Comparison of ENCODE assay signal across 14 cellular contexts in the genomic region with DNA sequence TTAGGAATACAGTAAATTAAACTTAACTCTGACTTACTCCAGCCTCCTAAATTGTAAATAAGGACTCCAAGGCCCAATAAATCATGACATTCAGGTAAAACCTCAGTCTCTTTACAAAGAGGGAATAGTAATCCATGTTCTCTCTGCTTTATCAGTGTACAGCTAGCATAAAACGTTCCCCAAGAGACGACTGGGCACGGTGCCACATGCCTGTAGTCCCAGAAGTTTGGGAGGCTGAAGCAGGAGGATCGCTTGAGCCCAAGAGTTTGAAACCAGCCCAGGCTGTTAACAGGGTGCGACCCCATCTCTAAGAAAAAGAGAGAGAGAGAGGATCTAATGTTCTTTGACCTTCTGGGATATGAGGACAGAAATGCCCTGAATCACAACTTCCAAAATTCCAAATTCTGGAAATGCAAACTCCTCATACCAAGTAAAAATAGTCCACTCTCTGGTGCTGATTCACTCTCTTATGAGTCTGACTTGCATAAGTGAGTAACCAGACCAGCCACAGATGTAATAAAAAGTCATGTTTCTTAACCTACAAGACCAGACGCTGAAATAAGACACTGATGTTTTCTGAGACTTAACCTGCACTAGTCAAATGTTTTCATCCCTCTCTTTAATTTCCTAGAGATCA. TPM values are rescaled to one million over a fixed set of nuclear protein-coding genes. Genes with fewer than 3 reads are reported as not detected.
DNase-seq lines count a peak whose midpoint lies in the region; ATAC-seq and TF ChIP-seq lines count a peak whose summit lies in the region.
"Had no signal": no experiment of that assay in that cellular context is flagged by ENCODE, and none has a peak within 500 bp of the region (broad histone marks: within the 10 kb centered on the region; RNA-seq: fewer than 3 reads in every experiment).

No MANE protein-coding gene starts in this region.

- DNase-seq in HCEC 1CT (peak; percentile 93), amniotic epithelial cell (ENCODE audit: low read depth) (peak; percentile 89), foreskin keratinocyte (peak; percentile 18 to 64), testis (peak; percentile 42), UCSD-AML1 (lab: John Stamatoyannopoulos, UW; ENCODE audit: unreplicated experiment) (no peak), NCI-H774 (lab: John Stamatoyannopoulos, UW) (no peak)
- DNase-seq: activated CD4-positive, alpha-beta T cell treated with anti-CD3 and anti-CD28 coated beads for 48 hours; DND-41; hippocampal formation; NCI-H1436 treated with DMSO at 0.1 percent for 48 hours; NCI-H748 treated with DMSO at 0.1 percent for 48 hours; substantia nigra had no signal

- 49% methylated on average over 6 of the region's 6 CpGs for WGBS in testis, 2 donors

- intact Hi-C loops in testis (cut with DNase I; ENCODE audit: low total_unique reads), result no loop called here

- no peaks in the 10 kb centered on the region for H3K4me1 ChIP-seq in foreskin keratinocyte
- H3K4me1 ChIP-seq in testis, result peaks cover 11% of the 10 kb centered on the region

- H3K27me3 ChIP-seq in foreskin keratinocyte, result peaks cover 20% of the 10 kb centered on the region
- H3K27me3 ChIP-seq in testis, result no peaks in the 10 kb centered on the region

- H3K9me3 ChIP-seq in testis, result no peaks in the 10 kb centered on the region

- TF ChIP-seq CTCF in foreskin keratinocyte (conservative IDR thresholded peaks at IDR 0.05), result no peak
- no peak for TF ChIP-seq CTCF in testis (IDR thresholded peaks at IDR 0.05)

- H3K36me3 ChIP-seq in testis (ENCODE audit: low read depth, missing control alignments), result no peaks in the 10 kb centered on the region

- ATAC-seq in foreskin keratinocyte (peak; percentile 65), HG03280 (IDR thresholded peaks at IDR 0.05; ENCODE audit: unreplicated experiment) (no peak), GM21390 (IDR thresholded peaks at IDR 0.05; ENCODE audit: unreplicated experiment) (no peak)

- no peak overlapping the region for H3K4me3 ChIP-seq in testis

- no peak for TF ChIP-seq POLR2A in testis (IDR thresholded peaks at IDR 0.05)

- no peak overlapping the region for H3K27ac ChIP-seq in foreskin keratinocyte
- peak overlapping the region in 1 of 2 donors; percentile 15 for H3K27ac ChIP-seq in testis

RNA-seq across cellular contexts. Expression of gene NNMT, which starts 25.5 kb away (rescaled TPM):
- total RNA-seq in foreskin keratinocyte (not detected in 2 replicates), testis (10 to 100 TPM; 10.6 to 28.7 TPM)
- polyA plus RNA-seq in foreskin keratinocyte (not detected in 2 replicates), testis (ENCODE audit: insufficient read depth, low read depth, low replicate concordance) (38.8 TPM)

Comparison
In these comparisons a context has a peak if more than half of its experiments do, and no peak if none do; other contexts are left out.
1. DNase-seq: peak in HCEC 1CT (single experiment), amniotic epithelial cell (single experiment), foreskin keratinocyte (2 of 2) and testis (single experiment); none in UCSD-AML1 (single experiment) and NCI-H774 (single experiment).
2. RNA of gene NNMT, which starts 25.5 kb away (total RNA-seq): 10.6 to 28.7 TPM in testis; not detected in foreskin keratinocyte; every median in the first group is over 10 times any median in the second.